ENCODE assay signal across 19 cellular contexts in the genomic region with DNA sequence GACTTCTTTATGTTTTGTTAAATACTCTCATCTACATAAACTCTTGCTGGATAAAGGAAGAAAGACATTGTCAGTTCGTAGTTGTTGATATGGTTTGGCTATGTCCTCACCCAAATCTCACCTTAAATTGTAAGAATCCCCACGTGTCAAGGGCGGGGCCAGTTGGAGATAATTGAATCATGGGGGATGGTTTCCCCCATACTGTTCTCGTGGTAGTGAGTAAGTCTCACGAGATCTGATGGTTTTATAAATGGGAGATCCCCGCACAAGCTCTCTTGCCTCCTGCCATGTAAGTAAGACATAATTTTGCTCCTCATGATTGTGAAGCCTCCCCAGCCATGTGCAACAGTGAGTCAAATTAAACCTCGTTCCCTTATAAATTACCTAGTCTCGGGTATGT. TPM values are rescaled to one million over a fixed set of nuclear protein-coding genes. Genes with fewer than 3 reads are reported as not detected.
A peak's percentile ranks its signal among the peaks of the same experiment; 100 is the strongest.
DNase-seq lines count a peak whose midpoint lies in the region; ATAC-seq, FAIRE-seq and TF ChIP-seq lines count a peak whose summit lies in the region.
"Had no signal": no experiment of that assay in that cellular context is flagged by ENCODE, and none has a peak within 500 bp of the region (broad histone marks: within the 10 kb centered on the region; RNA-seq: fewer than 3 reads in every experiment).

No MANE protein-coding gene starts in this region.

- H3K27me3 Mint-ChIP-seq in activated CD8-positive, alpha-beta T cell treated with anti-CD3 and anti-CD28 coated beads, Interleukin-2, amount 10 ng/mL, durations not matched to agents 7 days and 5 days (ENCODE audit: low read depth) = no peaks in the 10 kb centered on the region

- peaks cover 47% of the 10 kb centered on the region for H3K36me3 Mint-ChIP-seq in activated CD8-positive, alpha-beta T cell treated with anti-CD3 and anti-CD28 coated beads, Interleukin-2, amount 10 ng/mL, durations not matched to agents 7 days and 5 days (ENCODE audit: low read depth)

- no peak for TF ChIP-seq RAD21 in K562 (CRISPR knock-in tag; conservative IDR thresholded peaks at IDR 0.05 in 1 of 2, IDR thresholded peaks at IDR 0.05 in 1 of 2)

- in situ Hi-C loops in K562 (cut with MboI) = no loop called here
- in situ Hi-C loops in GM13977 (cut with MboI; ENCODE audit: low pct_unique_long_range_greater_than_20kb, low sequenced_read_pairs, unreplicated experiment) = no loop called here

- TF ChIP-seq CTCF in NB4 (IDR thresholded peaks at IDR 0.05; ENCODE audit: low read depth, low read length) (no peak), K562 (IDR thresholded peaks at IDR 0.05 in 2 of 3, conservative IDR thresholded peaks at IDR 0.05 in 1 of 3; ENCODE audit: insufficient read depth in 2 of 3, low read depth in 1 of 3, low read length in 3 of 3) (no peak), GM13977 (IDR thresholded peaks at IDR 0.05; ENCODE audit: extremely low read depth, insufficient read depth, missing control alignments) (no peak)

- no TSS peak for BruUV-seq in K562 (replicated peaks; lab: Mats Ljungman, UMichigan)

- H2AFZ ChIP-seq in K562 (ENCODE audit: low read depth, low read length) = 0 out of 2 replicates have a peak overlapping the region, but pooled peaks have one; percentile 50

- POLR2A ChIA-PET in activated CD8-positive, alpha-beta T cell treated with anti-CD3 and anti-CD28 coated beads, Interleukin-2, amount 10 ng/mL, durations not matched to agents 7 days and 5 days (lab: Charles Lee) = interaction anchor here (0.6 to 0.7 kb wide), 2 partner anchors 205 to 251 kb away, joined by 3 to 7 read pairs; no protein-coding TSS in a partner anchor
- POLR2A ChIA-PET in K562 (lab: Yijun Ruan, JAX) = interaction anchor here (0.6 kb wide), 2 partner anchors 111 to 420 kb away, joined by 3 to 4 read pairs; no protein-coding TSS in a partner anchor

- CTCF ChIA-PET in activated CD8-positive, alpha-beta T cell treated with anti-CD3 and anti-CD28 coated beads, Interleukin-2, amount 10 ng/mL, durations not matched to agents 7 days and 5 days (lab: Charles Lee) = interaction anchor here (0.7 to 1.4 kb wide), 4 partner anchors 9 to 462 kb away, joined by 3 to 4 read pairs (median 3); no protein-coding TSS in a partner anchor
- CTCF ChIA-PET in K562 (lab: Yijun Ruan, JAX; ENCODE audit: low intra/inter-chr PET ratio) = no interaction called here

- no peak for TF ChIP-seq EP300 in K562 (IDR thresholded peaks at IDR 0.05; ENCODE audit: low read length)

- no peak for FAIRE-seq in K562 (lab: Jason Lieb, UNC)

- H3K9ac ChIP-seq in K562 (ENCODE audit: insufficient read depth in 1 of 2, low read depth in 2 of 2, low read length in 2 of 2) = no peak overlapping the region
- H3K9ac ChIP-seq: BLaER1 had no signal

- no peak for ATAC-seq in activated CD8-positive, alpha-beta T cell treated with anti-CD3 and anti-CD28 coated beads, Interleukin-2, amount 10 ng/mL, durations not matched to agents 7 days and 5 days
- ATAC-seq in K562 (no peak), HG03025 (IDR thresholded peaks at IDR 0.05; ENCODE audit: low FRiP score, unreplicated experiment) (no peak)
- ATAC-seq: gastrocnemius medialis, WTC11 had no signal

- H4K20me1 ChIP-seq in K562 (replicated peaks; ENCODE audit: control insufficient read depth, insufficient read depth, low read length) = no peaks in the 10 kb centered on the region
- H4K20me1 ChIP-seq: BLaER1 had no signal

- H3K27ac ChIP-seq in K562 (ENCODE audit: extremely low read depth, low read depth, low read length) = no peak overlapping the region
- H3K27ac ChIP-seq: BLaER1, gastrocnemius medialis, thoracic aorta had no signal

- DNase-seq in NB4 (ENCODE audit: low read depth) (peak; percentile 33), K562 (ENCODE audit: extremely low read depth in 1 of 4, low spot score in 3 of 4) (no peak), T1000 (lab: John Stamatoyannopoulos, UW) (no peak), NCI-H2196 (lab: John Stamatoyannopoulos, UW; ENCODE audit: unreplicated experiment) (no peak), GM13977 (ENCODE audit: low spot score) (no peak)
- DNase-seq in activated CD8-positive, alpha-beta T cell treated with anti-CD3 and anti-CD28 coated beads, Interleukin-2, amount 10 ng/mL, durations not matched to agents 7 days and 5 days = peak; percentile 52
- peak; percentile 23 to 38 for DNase-seq in stimulated activated CD4-positive, alpha-beta T cell treated with anti-CD3 and anti-CD28 coated beads, Interleukin-4, amount 100 ng/mL, for 48 hours (ENCODE audit: low read depth in 2 of 2)
- DNase-seq: gastrocnemius medialis, H9, islet precursor cell, MG63, mucosa of descending colon, NCI-H2171, posterior cingulate gyrus had no signal

- H3K4me3 Mint-ChIP-seq in activated CD8-positive, alpha-beta T cell treated with anti-CD3 and anti-CD28 coated beads, Interleukin-2, amount 10 ng/mL, durations not matched to agents 7 days and 5 days = peak overlapping the region; percentile 30
- H3K4me3 Mint-ChIP-seq: H9, WTC11 had no signal

- TF ChIP-seq POLR2A in NB4 (IDR thresholded peaks at IDR 0.05; ENCODE audit: extremely low read depth, insufficient read length) (no peak), K562 (conservative IDR thresholded peaks at IDR 0.05) (no peak)

- H3K4me3 ChIP-seq in NB4 (ENCODE audit: low read depth, low read length) (no peak overlapping the region), K562 (no peak overlapping the region)
- H3K4me3 ChIP-seq: BLaER1, gastrocnemius medialis, MG63, mucosa of descending colon, thoracic aorta had no signal

- peaks cover 18% of the 10 kb centered on the region for H3K9me3 Mint-ChIP-seq in activated CD8-positive, alpha-beta T cell treated with anti-CD3 and anti-CD28 coated beads, Interleukin-2, amount 10 ng/mL, durations not matched to agents 7 days and 5 days (ENCODE audit: insufficient read depth)

- no peaks in the 10 kb centered on the region for H3K9me1 ChIP-seq in K562 (ENCODE audit: control insufficient read depth, insufficient read depth, low read length)

- intact Hi-C loops in K562 (cut with micrococcal nuclease) = no loop called here

- peaks cover 58% of the 10 kb centered on the region for H3K4me1 Mint-ChIP-seq in activated CD8-positive, alpha-beta T cell treated with anti-CD3 and anti-CD28 coated beads, Interleukin-2, amount 10 ng/mL, durations not matched to agents 7 days and 5 days (ENCODE audit: low read depth)
- H3K4me1 Mint-ChIP-seq: H9, WTC11 had no signal

- 3% methylated on average over 8 of the region's 8 CpGs for WGBS in K562 (ENCODE audit: insufficient coverage, low coverage, missing lambda C conversion rate)

- H3K36me3 ChIP-seq in K562 (ENCODE audit: control insufficient read depth, insufficient read depth, low read length) = no peaks in the 10 kb centered on the region
- H3K36me3 ChIP-seq: BLaER1, gastrocnemius medialis, thoracic aorta had no signal

- peaks cover 0 to 3% of the 10 kb centered on the region in 2 experiments; a peak in 2 of 5 replicates for H3K4me1 ChIP-seq in K562 (replicated peaks in 1 of 2; ENCODE audit: control insufficient read depth in 2 of 2, insufficient read depth in 2 of 2, low read length in 2 of 2)
- H3K4me1 ChIP-seq: gastrocnemius medialis had no signal

- H3K27me3 ChIP-seq in K562 (ENCODE audit: control insufficient read depth in 2 of 2, insufficient read depth in 2 of 2, low read length in 2 of 2) = peaks cover 0 to 5% of the 10 kb centered on the region in 2 experiments; a peak in 2 of 5 replicates
- H3K27me3 ChIP-seq: BLaER1, gastrocnemius medialis, MG63 had no signal

- no peaks in the 10 kb centered on the region for H3K79me2 ChIP-seq in K562 (ENCODE audit: control insufficient read depth, insufficient read depth, low read length)

- no peak overlapping the region for H3K4me2 ChIP-seq in K562 (ENCODE audit: insufficient read depth, low read length)
- H3K4me2 ChIP-seq: BLaER1 had no signal

- peak overlapping the region; percentile 87 for H3K27ac Mint-ChIP-seq in activated CD8-positive, alpha-beta T cell treated with anti-CD3 and anti-CD28 coated beads, Interleukin-2, amount 10 ng/mL, durations not matched to agents 7 days and 5 days
- H3K27ac Mint-ChIP-seq: H9, WTC11 had no signal

- H3K9me3 ChIP-seq in K562 (replicated peaks; ENCODE audit: control insufficient read depth, insufficient read depth, low read depth, low read length) = no peaks in the 10 kb centered on the region; the same call in 1 of the 2 replicates
- H3K9me3 ChIP-seq: gastrocnemius medialis, thoracic aorta had no signal

TF ChIP-seq in K562, 482 proteins besides CTCF, POLR2A, EP300 and RAD21:
- TF ChIP-seq POLR2H (tag; IDR thresholded peaks at IDR 0.05; ENCODE audit: low read depth) (peak; percentile 56; the same call in 1 of the 2 replicates), KDM1A (IDR thresholded peaks at IDR 0.05) (no peak), CHD2 (IDR thresholded peaks at IDR 0.05; ENCODE audit: low read depth, low read length) (peak; percentile 85), L3MBTL2 (IDR thresholded peaks at IDR 0.05) (peak; percentile 58)

RNA-seq across cellular contexts. Expression of gene ADGRE1, which starts 3.6 kb away (rescaled TPM):
- under 1 TPM; 0.47 to 0.50 TPM for total RNA-seq in activated CD8-positive, alpha-beta T cell treated with anti-CD3 and anti-CD28 coated beads, Interleukin-2, amount 10 ng/mL, durations not matched to agents 7 days and 5 days
- not detected in 2 replicates for total RNA-seq in K562 (2011; cell fraction: chromatin; rRNA removed; ENCODE audit: low replicate concordance)
- not detected in 2 replicates for total RNA-seq in K562 (2011; cell fraction: nucleolus; rRNA removed)
- not detected in 2 replicates for total RNA-seq in K562 (2011; cell fraction: nucleoplasm; rRNA removed)
- total RNA-seq in K562 (2014; rRNA removed) = 0.08 and 0.09 TPM in 2 replicates
- total RNA-seq in K562 (2014; rRNA removed; fragmentation: Illumina TruSeq; extraction: Trizol) = 0.22 and 0.45 TPM in 2 replicates
- 0.25 and 0.26 TPM in 2 replicates for total RNA-seq in K562 (2015; rRNA removed; fragmentation: Illumina TruSeq; extraction: Trizol)
- 0.07 and 0.49 TPM in 2 replicates for total RNA-seq in K562 (2021)
- polyA plus RNA-seq in K562 (2011; rRNA removed) = 0.19 and 0.25 TPM in 2 replicates
- 0.03 TPM in 2 replicates for polyA plus RNA-seq in K562 (2011; cell fraction: cytosol; rRNA removed)
- polyA plus RNA-seq in K562 (2011; cell fraction: nucleus; rRNA removed) = 0.06 TPM in 1 of 2 replicates, not detected in the other
- 0.09 and 1.4 TPM in 2 replicates for polyA plus RNA-seq in K562 (2012)
- 0.25 and 0.30 TPM in 2 replicates for polyA plus RNA-seq in K562 (2014; fragmentation: Illumina TruSeq; extraction: Trizol)
- polyA plus RNA-seq in K562 (2014; fragmentation: Nextera tagmentation; extraction: Ambion mirVana) = under 1 TPM in 1 of 2 experiments, not detected in 1; 0.28 TPM
- 0.24 and 0.31 TPM in 2 replicates for polyA plus RNA-seq in K562 (2014; rRNA removed)
- 0.28 TPM in 1 of 2 replicates, not detected in the other for polyA minus RNA-seq in K562 (2011; rRNA and poly(A)+ RNA removed)
- polyA minus RNA-seq in K562 (2011; cell fraction: cytosol; rRNA and poly(A)+ RNA removed) = not detected in 2 replicates
- not detected in 2 replicates for polyA minus RNA-seq in K562 (2011; cell fraction: nucleus; rRNA and poly(A)+ RNA removed)
- total RNA-seq: G401, H9, WTC11 had no signal

Comparison
In these comparisons a context has a peak if more than half of its experiments do, and no peak if none do; other contexts are left out.
1. DNase-seq: peak in NB4 (single experiment), activated CD8-positive, alpha-beta T cell treated with anti-CD3 and anti-CD28 coated beads, Interleukin-2, amount 10 ng/mL, durations not matched to agents 7 days and 5 days (single experiment) and stimulated activated CD4-positive, alpha-beta T cell treated with anti-CD3 and anti-CD28 coated beads, Interleukin-4, amount 100 ng/mL, for 48 hours (2 of 2); none in K562 (0 of 4), T1000 (single experiment), NCI-H2196 (single experiment) and GM13977 (single experiment).